18 cellular contexts compared by ENCODE assay signal in the genomic region with DNA sequence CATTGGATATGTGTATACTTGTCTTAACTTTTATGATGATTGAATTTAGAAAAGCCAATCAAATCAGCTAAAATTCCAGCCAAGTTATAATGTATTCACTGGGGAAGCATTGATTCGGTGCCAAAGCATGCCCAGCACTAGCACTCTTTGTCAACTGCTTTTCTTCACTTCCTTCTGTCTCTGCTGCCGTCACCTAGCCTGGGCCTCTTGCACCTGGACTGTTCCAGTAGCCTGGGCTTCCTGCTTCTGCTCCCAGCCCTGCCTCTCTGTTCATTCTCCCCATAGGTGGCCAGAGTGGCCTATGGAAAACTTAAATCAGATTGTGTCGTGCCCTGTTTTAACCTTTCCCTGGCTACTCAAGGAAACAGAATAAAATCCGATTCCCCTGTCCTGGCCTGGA.
DNase-seq lines count a peak whose midpoint lies in the region; ATAC-seq and TF ChIP-seq lines count a peak whose summit lies in the region.
"Had no signal": no experiment of that assay in that cellular context is flagged by ENCODE, and none has a peak within 500 bp of the region (broad histone marks: within the 10 kb centered on the region; RNA-seq: fewer than 3 reads in every experiment).

No MANE protein-coding gene starts in this region.

- TF ChIP-seq CTCF in left ventricle myocardium inferior (IDR thresholded peaks at IDR 0.05; ENCODE audit: borderline replicate concordance): no peak
- TF ChIP-seq CTCF in WTC11 (IDR thresholded peaks at IDR 0.05): no peak
- no peak for TF ChIP-seq CTCF in mesothelial cell of epicardium (IDR thresholded peaks at IDR 0.05; ENCODE audit: unreplicated experiment)
- TF ChIP-seq CTCF in upper lobe of right lung (IDR thresholded peaks at IDR 0.05): no peak

- H3K27ac ChIP-seq in left ventricle myocardium inferior (replicated peaks) (peak overlapping the region; percentile 54), upper lobe of right lung (no peak overlapping the region)
- no peak overlapping the region for H3K27ac ChIP-seq in CD8-positive, alpha-beta memory T cell (ENCODE audit: low read depth, low read length)
- H3K27ac ChIP-seq: A549, GM23248, SK-N-MC had no signal

- no peaks in the 10 kb centered on the region for H3K9me3 ChIP-seq in left ventricle myocardium inferior (replicated peaks)
- no peaks in the 10 kb centered on the region for H3K9me3 ChIP-seq in upper lobe of right lung
- no peaks in the 10 kb centered on the region for H3K9me3 ChIP-seq in CD8-positive, alpha-beta memory T cell (ENCODE audit: low read length)
- H3K9me3 ChIP-seq: A549 had no signal

- H3K9me3 Mint-ChIP-seq in WTC11 (no peaks in the 10 kb centered on the region), mesothelial cell of epicardium (no peaks in the 10 kb centered on the region)
- no peaks in the 10 kb centered on the region for H3K9me3 Mint-ChIP-seq in CD8-positive, alpha-beta memory T cell
- H3K9me3 Mint-ChIP-seq: HFFc6 had no signal

- H3K36me3 ChIP-seq in left ventricle myocardium inferior (no peaks in the 10 kb centered on the region), upper lobe of right lung (no peaks in the 10 kb centered on the region)
- no peaks in the 10 kb centered on the region for H3K36me3 ChIP-seq in CD8-positive, alpha-beta memory T cell (ENCODE audit: insufficient read depth, low read length)

- CTCF ChIA-PET in WTC11 (lab: Charles Lee): interaction anchor here (3.3 kb wide), 1 partner anchor 15 kb away, joined by 20 read pairs; no protein-coding TSS in a partner anchor
- CTCF ChIA-PET in CD8-positive, alpha-beta memory T cell (lab: Charles Lee): no interaction called here

- POLR2A ChIA-PET in WTC11 (lab: Charles Lee): no interaction called here
- POLR2A ChIA-PET in CD8-positive, alpha-beta memory T cell (lab: Charles Lee): no interaction called here

- no peak for ATAC-seq in left cardiac atrium
- ATAC-seq in WTC11: no peak
- peak; percentile 39 for ATAC-seq in upper lobe of right lung
- ATAC-seq: A549, PC-3 had no signal

- DNase-seq in left ventricle myocardium inferior (no peak), left cardiac atrium (no peak), WTC11 (ENCODE audit: low spot score) (no peak), mesothelial cell of epicardium (ENCODE audit: low spot score in 2 of 2, unreplicated experiment in 2 of 2) (no peak), upper lobe of right lung (no peak), NCI-H1930 (lab: John Stamatoyannopoulos, UW) (no peak), HCEC 1CT (no peak)
- no peak for DNase-seq in CD8-positive, alpha-beta memory T cell
- DNase-seq: Calu3, GM23248, HFFc6, KBM-7, NCI-H1048, NCI-H146, NCI-H524, PC-3 had no signal

- no peak overlapping the region for H3K27ac Mint-ChIP-seq in WTC11
- H3K27ac Mint-ChIP-seq in mesothelial cell of epicardium: peak overlapping the region; percentile 70
- H3K27ac Mint-ChIP-seq in CD8-positive, alpha-beta memory T cell: peak overlapping the region in 1 of 8 donors; percentile 10
- H3K27ac Mint-ChIP-seq: HFFc6 had no signal

- H3K4me1 ChIP-seq in left ventricle myocardium inferior (peaks cover 50% of the 10 kb centered on the region), upper lobe of right lung (peaks cover 17% of the 10 kb centered on the region)
- no peaks in the 10 kb centered on the region for H3K4me1 ChIP-seq in CD8-positive, alpha-beta memory T cell (ENCODE audit: insufficient read depth, low read length)
- H3K4me1 ChIP-seq: A549 had no signal

- H3K27me3 ChIP-seq in left ventricle myocardium inferior (ENCODE audit: low read depth) (no peaks in the 10 kb centered on the region), upper lobe of right lung (no peaks in the 10 kb centered on the region)
- H3K27me3 ChIP-seq in CD8-positive, alpha-beta memory T cell (ENCODE audit: insufficient read depth, low read length, poor library complexity, severe bottlenecking): no peaks in the 10 kb centered on the region

- H3K4me3 ChIP-seq in left ventricle myocardium inferior (no peak overlapping the region), upper lobe of right lung (no peak overlapping the region)
- H3K4me3 ChIP-seq in CD8-positive, alpha-beta memory T cell (ENCODE audit: low read length): no peak overlapping the region
- H3K4me3 ChIP-seq: A549, GM23248, SK-N-MC had no signal

- intact Hi-C loops in left ventricle myocardium inferior (cut with micrococcal nuclease): no loop called here
- intact Hi-C loops in left cardiac atrium (cut with DNase I): no loop called here
- intact Hi-C loops in upper lobe of right lung (cut with DNase I): no loop called here

- H3K36me3 Mint-ChIP-seq in WTC11 (peaks cover 4% of the 10 kb centered on the region; the same call in 1 of the 2 replicates), mesothelial cell of epicardium (peaks cover 2% of the 10 kb centered on the region)
- no peaks in the 10 kb centered on the region for H3K36me3 Mint-ChIP-seq in CD8-positive, alpha-beta memory T cell

- H3K4me1 Mint-ChIP-seq in WTC11 (peaks cover 71% of the 10 kb centered on the region), mesothelial cell of epicardium (peaks cover 55% of the 10 kb centered on the region)
- no peaks in the 10 kb centered on the region for H3K4me1 Mint-ChIP-seq in CD8-positive, alpha-beta memory T cell

- H3K4me3 Mint-ChIP-seq in WTC11 (no peak overlapping the region), mesothelial cell of epicardium (no peak overlapping the region)
- H3K4me3 Mint-ChIP-seq in CD8-positive, alpha-beta memory T cell: no peak overlapping the region
- H3K4me3 Mint-ChIP-seq: HFFc6 had no signal

- H3K27me3 Mint-ChIP-seq in WTC11 (ENCODE audit: low read depth): no peaks in the 10 kb centered on the region; the same call in 1 of the 2 replicates
- H3K27me3 Mint-ChIP-seq in mesothelial cell of epicardium (ENCODE audit: low read depth): no peaks in the 10 kb centered on the region
- peaks cover 1 to 5% of the 10 kb centered on the region in 2 donors for H3K27me3 Mint-ChIP-seq in CD8-positive, alpha-beta memory T cell

TF ChIP-seq in WTC11, 78 proteins besides CTCF, POLR2A, EP300 and RAD21:
- peak; percentile 30; the same call in 1 of the 2 replicates for TF ChIP-seq ZNF121 (CRISPR knock-in tag; IDR thresholded peaks at IDR 0.05)
- no peak for TF ChIP-seq SOX15 (CRISPR knock-in tag; IDR thresholded peaks at IDR 0.05)
